Comparison of ENCODE assay signal across 8 cellular contexts in genomic region chr17:78383725-78384471, GRCh38. TPM values are rescaled to one million over a fixed set of nuclear protein-coding genes. Genes with fewer than 3 reads are reported as not detected.
A peak's percentile ranks its signal among the peaks of the same experiment; 100 is the strongest.
DNase-seq lines count a peak whose midpoint lies in the region; ATAC-seq and TF ChIP-seq lines count a peak whose summit lies in the region.

No MANE protein-coding gene starts in this region.

- H3K27me3 Mint-ChIP-seq in T-helper 2 cell treated with Interferon-gamma antibody and Interleukin-4, amounts not matched to agents 5 μg/mL and 100 μg/mL, for 36 hours (ENCODE audit: low read depth): no peaks in the 10 kb centered on the region
- H3K27me3 Mint-ChIP-seq in mesothelial cell of epicardium (ENCODE audit: low read depth): no peaks in the 10 kb centered on the region

- peaks cover 16 to 25% of the 10 kb centered on the region in 2 experiments for H3K36me3 ChIP-seq in HEK293 (ENCODE audit: control insufficient read depth in 2 of 2, insufficient read depth in 1 of 2, low read length in 2 of 2)
- no peaks in the 10 kb centered on the region for H3K36me3 ChIP-seq in colonic mucosa
- H3K36me3 ChIP-seq in stomach: peaks cover 0 to 3% (median 0%) of the 10 kb centered on the region in 4 donors

- intact Hi-C loops in colonic mucosa (cut with DNase I) (no loop called here), stomach (cut with DNase I; ENCODE audit: low total_unique reads) (no loop called here)

- no peak overlapping the region for H3K9ac ChIP-seq in colonic mucosa (ENCODE audit: low read depth in 2 of 2, low read length in 2 of 2)

- DNase-seq in AG20443 (ENCODE audit: low spot score) (peak; percentile 93), colonic mucosa (peak; percentile 45), mesothelial cell of epicardium (ENCODE audit: low spot score in 2 of 2, unreplicated experiment in 2 of 2) (no peak), stomach (peak; percentile 57), cerebellar cortex (ENCODE audit: low spot score) (no peak)
- DNase-seq in T-helper 2 cell treated with Interferon-gamma antibody and Interleukin-4, amounts not matched to agents 5 μg/mL and 100 μg/mL, for 36 hours (ENCODE audit: low spot score): peak; percentile 80

- H3K4me3 ChIP-seq in HEK293 (ENCODE audit: low read depth, low read length) (no peak overlapping the region), colonic mucosa (no peak overlapping the region), stomach (no peak overlapping the region)

- POLR2A ChIA-PET in HEK293 (lab: Yijun Ruan, JAX): interaction anchor here (0.6 to 1.1 kb wide), 3 partner anchors 67 to 299 kb away, joined by 3 read pairs; no protein-coding TSS in a partner anchor

- H3K27ac Mint-ChIP-seq in T-helper 2 cell treated with Interferon-gamma antibody and Interleukin-4, amounts not matched to agents 5 μg/mL and 100 μg/mL, for 36 hours: peak overlapping the region; percentile 80
- H3K27ac Mint-ChIP-seq in mesothelial cell of epicardium: peak overlapping the region; percentile 41

- H3K4me3 Mint-ChIP-seq in T-helper 2 cell treated with Interferon-gamma antibody and Interleukin-4, amounts not matched to agents 5 μg/mL and 100 μg/mL, for 36 hours: peak overlapping the region; percentile 74
- H3K4me3 Mint-ChIP-seq in mesothelial cell of epicardium: no peak overlapping the region

- CTCF ChIA-PET in HEK293 (lab: Yijun Ruan, JAX): interaction anchor here (0.6 to 1.3 kb wide), 4 partner anchors 20 to 42 kb away, joined by 3 to 6 read pairs (median 4); no protein-coding TSS in a partner anchor

- no peak for TF ChIP-seq POLR2A in stomach (IDR thresholded peaks at IDR 0.05)

- TF ChIP-seq CTCF in HEK293 (tag by site-specific recombination; IDR thresholded peaks at IDR 0.05): no peak
- no peak for TF ChIP-seq CTCF in colonic mucosa (IDR thresholded peaks at IDR 0.05)
- TF ChIP-seq CTCF in mesothelial cell of epicardium (IDR thresholded peaks at IDR 0.05; ENCODE audit: unreplicated experiment): no peak
- no peak for TF ChIP-seq CTCF in stomach (IDR thresholded peaks at IDR 0.05)

- H3K27ac ChIP-seq in HEK293 (ENCODE audit: extremely low read depth, low read depth, low read length) (no peak overlapping the region), colonic mucosa (peak overlapping the region; percentile 78), stomach (peak overlapping the region in 4 of 5 donors; percentile 81 to 95 (median 88))

- peaks cover 81% of the 10 kb centered on the region for H3K4me1 Mint-ChIP-seq in T-helper 2 cell treated with Interferon-gamma antibody and Interleukin-4, amounts not matched to agents 5 μg/mL and 100 μg/mL, for 36 hours (ENCODE audit: low read depth)
- peaks cover 47% of the 10 kb centered on the region for H3K4me1 Mint-ChIP-seq in mesothelial cell of epicardium

- no peak for ATAC-seq in HG03571 (IDR thresholded peaks at IDR 0.05; ENCODE audit: unreplicated experiment)

- H3K9me3 Mint-ChIP-seq in T-helper 2 cell treated with Interferon-gamma antibody and Interleukin-4, amounts not matched to agents 5 μg/mL and 100 μg/mL, for 36 hours: no peaks in the 10 kb centered on the region
- no peaks in the 10 kb centered on the region for H3K9me3 Mint-ChIP-seq in mesothelial cell of epicardium

- no peaks in the 10 kb centered on the region for H3K9me3 ChIP-seq in HEK293 (ENCODE audit: control insufficient read depth, insufficient read depth, low read depth, low read length)
- H3K9me3 ChIP-seq in colonic mucosa: no peaks in the 10 kb centered on the region
- H3K9me3 ChIP-seq in stomach: no peaks in the 10 kb centered on the region

- H3K4me1 ChIP-seq in HEK293 (ENCODE audit: control insufficient read depth, insufficient read depth, low read length) (peaks cover 9% of the 10 kb centered on the region), colonic mucosa (peaks cover 31% of the 10 kb centered on the region), stomach (peaks cover 67 to 99% (median 86%) of the 10 kb centered on the region in 4 donors)

- TF ChIP-seq EP300 in stomach (IDR thresholded peaks at IDR 0.05): peak; percentile 84

- peaks cover 40% of the 10 kb centered on the region for H3K36me3 Mint-ChIP-seq in T-helper 2 cell treated with Interferon-gamma antibody and Interleukin-4, amounts not matched to agents 5 μg/mL and 100 μg/mL, for 36 hours (ENCODE audit: low read depth)
- no peaks in the 10 kb centered on the region for H3K36me3 Mint-ChIP-seq in mesothelial cell of epicardium

- no peaks in the 10 kb centered on the region for H3K27me3 ChIP-seq in colonic mucosa
- no peaks in the 10 kb centered on the region for H3K27me3 ChIP-seq in stomach

- 42 to 58% (median 48%) methylated on average over 15 of the region's 15 CpGs for WGBS in stomach, 5 donors

TF ChIP-seq in HEK293, 187 proteins besides CTCF, POLR2A, EP300 and RAD21:
- TF ChIP-seq ZNF600 (tag by site-specific recombination; IDR thresholded peaks at IDR 0.05) (peak; percentile 42; the same call in 1 of the 2 replicates), ZNF76 (tag by site-specific recombination; IDR thresholded peaks at IDR 0.05; ENCODE audit: borderline replicate concordance, low read depth) (no peak)
TF ChIP-seq in HEK293: peak in this region for 1.

RNA-seq across cellular contexts. Expression of gene PGS1, which starts 5.4 kb away (rescaled TPM):
- 10 to 100 TPM; 33.3 to 40.2 TPM for total RNA-seq in colonic mucosa
- total RNA-seq in mesothelial cell of epicardium: 62.0 to 66.5 TPM (median 62.3 TPM) in 3 replicates
- total RNA-seq in stomach: 100 to 1,000 TPM in 2 of 5 donors, 10 to 100 TPM in 3; 27.8 to 209 (median 41.7) TPM
- 10 to 100 TPM; 11.9 to 19.1 (median 14.9) TPM for polyA plus RNA-seq in stomach

RNA-seq across cellular contexts. Expression of gene SOCS3, which starts 24.0 kb away (rescaled TPM):
- total RNA-seq in colonic mucosa (10 to 100 TPM; 19.7 to 29.4 TPM), mesothelial cell of epicardium (45.7 to 50.0 TPM (median 49.8 TPM) in 3 replicates), stomach (10 to 100 TPM; 48.4 to 62.9 (median 52.2) TPM)
- 10 to 100 TPM; 18.7 to 46.9 (median 39.7) TPM for polyA plus RNA-seq in stomach

Comparison
In these comparisons a context has a peak if more than half of its experiments do, and no peak if none do; other contexts are left out.
1. DNase-seq: peak in AG20443 (single experiment), T-helper 2 cell treated with Interferon-gamma antibody and Interleukin-4, amounts not matched to agents 5 μg/mL and 100 μg/mL, for 36 hours (single experiment), colonic mucosa (single experiment) and stomach (single experiment); none in mesothelial cell of epicardium (0 of 2) and cerebellar cortex (single experiment).